In genomic region chr5:132963175-132964104, GRCh38 we compare ENCODE assay signal across 8 cellular contexts. TPM values are rescaled to one million over a fixed set of nuclear protein-coding genes. Genes with fewer than 3 reads are reported as not detected.
DNase-seq lines count a peak whose midpoint lies in the region; ATAC-seq and TF ChIP-seq lines count a peak whose summit lies in the region.

Gene AFF4 (minus strand): TSS chr5:132963634. CDS start chr5:132937189, 26,445 bp downstream.

- H3K27me3 Mint-ChIP-seq in activated T-cell treated with anti-CD3 and anti-CD28 coated beads, Interleukin-2, amount 50 U/mL, for 4 hours (ENCODE audit: low read depth), result no peaks in the 10 kb centered on the region

- peaks cover 9% of the 10 kb centered on the region for H3K4me1 ChIP-seq in PC-3 (ENCODE audit: insufficient read depth, low read length)
- H3K4me1 ChIP-seq in muscle layer of duodenum (ENCODE audit: control insufficient read depth in 1 of 2, insufficient read depth in 2 of 2, low read length in 2 of 2), result peaks cover 0 to 27% of the 10 kb centered on the region in 2 donors

- H3K9me2 ChIP-seq in PC-3 (replicated peaks; ENCODE audit: low read length), result no peaks in the 10 kb centered on the region

- H3K27ac ChIP-seq in PC-3 (ENCODE audit: low read length) (peak within 1 kb of the TSS; percentile 80), muscle layer of duodenum (ENCODE audit: low read length) (peak within 1 kb of the TSS; percentile 98)

- H3K9me3 ChIP-seq in PC-3 (ENCODE audit: low read length), result no peaks in the 10 kb centered on the region
- H3K9me3 ChIP-seq in muscle layer of duodenum (ENCODE audit: control insufficient read depth in 1 of 2, low read length in 2 of 2), result no peaks in the 10 kb centered on the region

- DNase-seq in DMS 273 treated with DMSO at 0.1 percent for 48 hours (lab: John Stamatoyannopoulos, UW) (peak; percentile 86), HuH-7 (ENCODE audit: low spot score) (peak; percentile 94), PC-3 (peak; percentile 87)
- DNase-seq in activated T-cell treated with anti-CD3 and anti-CD28 coated beads, Interleukin-2, amount 50 U/mL, for 4 hours, result peak; percentile 77
- DNase-seq in stimulated activated CD8-positive, alpha-beta memory T cell treated with anti-CD3 and anti-CD28 coated beads, Interleukin-7, amount 100 ng/mL, for 4 hours (ENCODE audit: low read depth in 2 of 2), result peak; percentile 71 to 86

- peaks cover 24% of the 10 kb centered on the region for H4K20me1 ChIP-seq in PC-3 (ENCODE audit: low read length)

- H3K9ac ChIP-seq in PC-3 (ENCODE audit: low read length), result peak within 1 kb of the TSS; percentile 93

- CTCF ChIA-PET in PC-3 (lab: Charles Lee), result interaction anchor here (0.6 kb wide), 2 partner anchors 43 to 133 kb away, joined by 3 read pairs; partner anchors contain the start of gene SHROOM1

- intact Hi-C loops in PC-3 (cut with micrococcal nuclease), result loop anchor here (2.0 kb wide), 1 partner anchor 89 kb away; the partner anchor contains the start of gene HSPA4

- H3K4me2 ChIP-seq in PC-3 (ENCODE audit: low read length), result peak within 1 kb of the TSS; percentile 89

- peaks cover 36% of the 10 kb centered on the region for H3K4me1 Mint-ChIP-seq in activated T-cell treated with anti-CD3 and anti-CD28 coated beads, Interleukin-2, amount 50 U/mL, for 4 hours (ENCODE audit: low read depth)

- H3K27me3 ChIP-seq in PC-3 (ENCODE audit: low read length), result no peaks in the 10 kb centered on the region
- H3K27me3 ChIP-seq in muscle layer of duodenum (ENCODE audit: low read depth, low read length), result no peaks in the 10 kb centered on the region

- peaks cover 6% of the 10 kb centered on the region for H3K36me3 Mint-ChIP-seq in activated T-cell treated with anti-CD3 and anti-CD28 coated beads, Interleukin-2, amount 50 U/mL, for 4 hours (ENCODE audit: insufficient read depth)

- peak within 1 kb of the TSS; percentile 78 for H2AFZ ChIP-seq in PC-3 (ENCODE audit: low read length)

- H3K4me3 Mint-ChIP-seq in activated T-cell treated with anti-CD3 and anti-CD28 coated beads, Interleukin-2, amount 50 U/mL, for 4 hours, result peak within 1 kb of the TSS; percentile 93

- peaks cover 4% of the 10 kb centered on the region for H3F3A ChIP-seq in PC-3 (ENCODE audit: low read length, unreplicated experiment)

- no peaks in the 10 kb centered on the region for H3K36me3 ChIP-seq in PC-3 (ENCODE audit: low read depth, low read length)
- H3K36me3 ChIP-seq in muscle layer of duodenum (ENCODE audit: control insufficient read depth in 1 of 2, insufficient read depth in 2 of 2, low read length in 2 of 2), result peaks cover 0 to 11% of the 10 kb centered on the region in 2 donors

- no peak for TF ChIP-seq CTCF in PC-3 (conservative IDR thresholded peaks at IDR 0.05; ENCODE audit: low read depth, low read length)

- POLR2A ChIA-PET in PC-3 (lab: Charles Lee; ENCODE audit: unreplicated experiment), result interaction anchor here (1.0 kb wide), 1 partner anchor 88 kb away, joined by 4 read pairs; the partner anchor contains the start of gene HSPA4

- H3K9me3 Mint-ChIP-seq in activated T-cell treated with anti-CD3 and anti-CD28 coated beads, Interleukin-2, amount 50 U/mL, for 4 hours, result no peaks in the 10 kb centered on the region

- H3K4me3 ChIP-seq in PC-3 (ENCODE audit: low read length) (peak within 1 kb of the TSS; percentile 73), muscle layer of duodenum (ENCODE audit: low read depth in 1 of 2, low read length in 2 of 2) (peak within 1 kb of the TSS; percentile 79 to 93)

- BruUV-seq in PC-3 (replicated peaks; lab: Mats Ljungman, UMichigan), result no TSS peak

- H3K79me2 ChIP-seq in PC-3 (ENCODE audit: low read length), result peaks cover 50% of the 10 kb centered on the region

- ATAC-seq in GM21515 (IDR thresholded peaks at IDR 0.05; ENCODE audit: unreplicated experiment), result peak; percentile 95
- peak; percentile 93 for ATAC-seq in PC-3
- peak; percentile 86 to 87 for ATAC-seq in activated T-cell treated with anti-CD3 and anti-CD28 coated beads, Interleukin-2, amount 50 U/mL, for 4 hours
- peak; percentile 95 for ATAC-seq in esophagus mucosa

RNA-seq across cellular contexts. Expression of gene AFF4, which starts in this region (rescaled TPM):
- 20.7 and 23.5 TPM in 2 replicates for total RNA-seq in PC-3 (2014; rRNA removed)
- total RNA-seq in activated T-cell treated with anti-CD3 and anti-CD28 coated beads, Interleukin-2, amount 50 U/mL, for 4 hours, result 10 to 100 TPM; 27.5 to 31.7 (median 30.4) TPM
- 74.3 TPM for total RNA-seq in esophagus mucosa

Comparison
In these comparisons a context has a peak if more than half of its experiments do, and no peak if none do; other contexts are left out.
1. Peak in every context shown above with its lines: DNase-seq, ATAC-seq, H3K4me3 ChIP-seq and H3K27ac ChIP-seq.